In genomic region chr4:173494013-173494970, GRCh38 we compare ENCODE assay signal across 8 cellular contexts. TPM values are rescaled to one million over a fixed set of nuclear protein-coding genes. Genes with fewer than 3 reads are reported as not detected.
DNase-seq lines count a peak whose midpoint lies in the region; ATAC-seq, FAIRE-seq and TF ChIP-seq lines count a peak whose summit lies in the region.

No MANE protein-coding gene starts in this region.

- H3K36me3 ChIP-seq in OCI-LY7 (ENCODE audit: insufficient read depth, low read length), result no peaks in the 10 kb centered on the region

- CTCF ChIA-PET in OCI-LY7 (lab: Charles Lee; ENCODE audit: unreplicated experiment), result no interaction called here

- H3K27me3 Mint-ChIP-seq in glutamatergic neuron (ENCODE audit: unreplicated experiment), result peaks cover 3% of the 10 kb centered on the region

- no peak overlapping the region for H3K27ac ChIP-seq in OCI-LY7 (ENCODE audit: low read depth, low read length, poor library complexity, severe bottlenecking)

- H3K27ac Mint-ChIP-seq in glutamatergic neuron (ENCODE audit: unreplicated experiment), result no peak overlapping the region

- H3K9me3 Mint-ChIP-seq in glutamatergic neuron (ENCODE audit: unreplicated experiment), result peaks cover 3% of the 10 kb centered on the region

- POLR2A ChIA-PET in OCI-LY7 (lab: Charles Lee), result interaction anchor here (0.5 kb wide), 1 partner anchor 542 kb away, joined by 3 read pairs; no protein-coding TSS in a partner anchor

- H3K4me1 ChIP-seq in OCI-LY7 (ENCODE audit: insufficient read depth, low read length, poor library complexity, severe bottlenecking), result peaks cover 5% of the 10 kb centered on the region

- H3K4me1 Mint-ChIP-seq in glutamatergic neuron (ENCODE audit: low read depth, unreplicated experiment), result peaks cover 4% of the 10 kb centered on the region

- BruUV-seq in OCI-LY7 (replicated peaks; lab: Mats Ljungman, UMichigan), result no TSS peak

- TF ChIP-seq CTCF in D721Med (IDR thresholded peaks at IDR 0.05; ENCODE audit: insufficient read depth, missing control alignments) (peak; percentile 68), OCI-LY7 (conservative IDR thresholded peaks at IDR 0.05; ENCODE audit: low read length) (peak; percentile 87), glutamatergic neuron (IDR thresholded peaks at IDR 0.05; ENCODE audit: partially characterized antibody, unreplicated experiment) (peak; percentile 80)

- peak overlapping the region; percentile 87 for H2AFZ ChIP-seq in OCI-LY7 (ENCODE audit: low read length)

- ATAC-seq in GM19455 (IDR thresholded peaks at IDR 0.05; ENCODE audit: unreplicated experiment) (peak; percentile 98), HG03469 (IDR thresholded peaks at IDR 0.05; ENCODE audit: unreplicated experiment) (peak; percentile 93)

- DNase-seq in D721Med (ENCODE audit: insufficient read length, low spot score) (peak; percentile 57), OCI-LY7 (ENCODE audit: low spot score) (peak; percentile 77), glutamatergic neuron (peak; percentile 60), posterior cingulate gyrus (peak in 8 of 10 donors; percentile 44 to 91 (median 60)), SK-N-DZ (ENCODE audit: low spot score) (no peak)
- DNase-seq in activated naive CD4-positive, alpha-beta T cell treated with anti-CD3 and anti-CD28 coated beads, Interleukin-2, amount 50 U/mL, for 16 hours, result peak; percentile 36

- FAIRE-seq in D721Med (lab: Jason Lieb, UNC), result no peak

- peak overlapping the region; percentile 88 for H3K4me3 Mint-ChIP-seq in glutamatergic neuron (ENCODE audit: unreplicated experiment)

- H3K79me2 ChIP-seq in OCI-LY7 (ENCODE audit: insufficient read depth, low read depth, low read length), result no peaks in the 10 kb centered on the region

- H3K9me3 ChIP-seq in OCI-LY7 (ENCODE audit: low read length), result no peaks in the 10 kb centered on the region

- H3K4me3 ChIP-seq in OCI-LY7 (ENCODE audit: low read depth, low read length, poor library complexity, severe bottlenecking), result peak overlapping the region; percentile 53

- no peaks in the 10 kb centered on the region for H3K9me2 ChIP-seq in OCI-LY7 (ENCODE audit: insufficient read depth, low read length)

- peak overlapping the region; percentile 67 for H3K4me2 ChIP-seq in OCI-LY7 (ENCODE audit: low read length)

- no peaks in the 10 kb centered on the region for H4K20me1 ChIP-seq in OCI-LY7 (ENCODE audit: insufficient read depth, low read length)

- intact Hi-C loops in OCI-LY7 (cut with micrococcal nuclease; ENCODE audit: unreplicated experiment), result loop anchor here (1.0 to 2.0 kb wide), 2 partner anchors 73 to 176 kb away; no protein-coding TSS in a partner anchor
- intact Hi-C loops in posterior cingulate gyrus (cut with DNase I), result loop anchor here (1.0 to 5.0 kb wide), 2 partner anchors 74 to 177 kb away; no protein-coding TSS in a partner anchor

- H3K36me3 Mint-ChIP-seq in glutamatergic neuron (ENCODE audit: unreplicated experiment), result no peaks in the 10 kb centered on the region

RNA-seq across cellular contexts. Expression of gene HAND2, which starts 35.7 kb away (rescaled TPM):
- total RNA-seq in OCI-LY7 (2014; rRNA removed; shearing (Covaris generic)), result not detected in 2 replicates
- total RNA-seq in OCI-LY7 (2022) (not detected in 2 replicates), glutamatergic neuron (ENCODE audit: unreplicated experiment) (not detected)
- polyA plus RNA-seq in SK-N-DZ (2014; cell fraction: cytosol; rRNA removed), result 257 and 444 TPM in 2 replicates
- polyA plus RNA-seq in SK-N-DZ (2014; cell fraction: nucleus; rRNA removed), result 378 and 426 TPM in 2 replicates
